8 cellular contexts compared by ENCODE assay signal in the genomic region with DNA sequence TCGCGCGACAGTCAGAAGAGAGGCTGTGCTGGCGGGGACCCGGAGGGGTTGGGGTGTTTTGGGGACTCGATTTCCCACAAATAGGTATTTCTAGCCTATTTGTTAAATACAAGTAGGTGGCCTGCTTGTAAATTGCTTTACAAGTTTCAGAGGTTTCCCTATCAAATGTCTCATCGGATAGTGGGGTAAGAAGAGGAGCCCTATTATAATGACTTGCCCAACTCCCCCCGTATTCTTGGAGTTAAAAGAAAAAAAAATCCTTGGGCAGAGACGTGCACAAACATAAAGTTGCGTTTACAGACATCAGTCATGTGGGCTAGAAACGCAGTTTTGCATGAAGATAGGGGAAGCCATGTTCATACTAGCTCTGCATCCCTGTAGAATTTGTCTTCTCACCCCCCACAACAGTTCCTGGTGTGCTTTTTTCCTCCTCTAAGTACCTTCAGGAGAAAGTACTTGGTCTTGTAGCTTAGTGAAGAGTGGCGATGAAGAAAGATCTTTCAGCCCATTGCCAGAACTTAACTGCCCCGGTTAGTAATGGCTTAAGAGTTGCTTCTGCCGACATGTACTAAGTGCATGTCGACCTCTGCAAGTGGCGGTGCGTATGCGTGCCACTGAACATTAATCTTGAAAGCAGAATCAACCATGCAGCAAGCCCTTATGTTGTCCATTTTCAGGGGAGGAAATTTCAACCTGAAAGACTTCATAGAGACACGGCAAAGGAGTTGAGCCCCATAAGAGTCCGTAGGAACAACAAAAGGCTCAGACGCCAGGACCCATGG. TPM values are rescaled to one million over a fixed set of nuclear protein-coding genes. Genes with fewer than 3 reads are reported as not detected.
A peak's percentile ranks its signal among the peaks of the same experiment; 100 is the strongest.
DNase-seq lines count a peak whose midpoint lies in the region; TF ChIP-seq lines count a peak whose summit lies in the region.

No MANE protein-coding gene starts in this region.

- peak; percentile 31 for TF ChIP-seq POLR2A in GM18951 (IDR thresholded peaks at IDR 0.05; ENCODE audit: extremely low read depth, insufficient read depth, insufficient read length)
- TF ChIP-seq POLR2A in stomach (IDR thresholded peaks at IDR 0.05) = no peak

- in situ Hi-C loops in GM18951 (cut with MboI; ENCODE audit: low sequenced_read_pairs, unreplicated experiment) = no loop called here

- H3K79me2 ChIP-seq in ACC112 (ENCODE audit: control insufficient read depth, insufficient read depth, low read length, unreplicated experiment) = peaks cover 44% of the 10 kb centered on the region

- H3K9me3 Mint-ChIP-seq in glutamatergic neuron (ENCODE audit: unreplicated experiment) = peaks cover 5% of the 10 kb centered on the region

- H3K27me3 Mint-ChIP-seq in glutamatergic neuron (ENCODE audit: unreplicated experiment) = peaks cover 8% of the 10 kb centered on the region

- H3K27ac ChIP-seq in ACC112 (ENCODE audit: low read depth, low read length) (peak overlapping the region; percentile 91), stomach (peak overlapping the region in 4 of 5 donors; percentile 95 to 99 (median 98))

- no peaks in the 10 kb centered on the region for H3K9me3 ChIP-seq in stomach

- peak overlapping the region; percentile 66 for H2AFZ ChIP-seq in ACC112 (ENCODE audit: low read length, unreplicated experiment)

- H3K27ac Mint-ChIP-seq in glutamatergic neuron (ENCODE audit: unreplicated experiment) = peak overlapping the region; percentile 98

- no peak for TF ChIP-seq CTCF in glutamatergic neuron (IDR thresholded peaks at IDR 0.05; ENCODE audit: partially characterized antibody, unreplicated experiment)
- TF ChIP-seq CTCF in stomach (IDR thresholded peaks at IDR 0.05) = no peak

- H3K4me1 ChIP-seq in ACC112 (ENCODE audit: control insufficient read depth, insufficient read depth, low read length, unreplicated experiment) (peaks cover 31% of the 10 kb centered on the region), stomach (peaks cover 28 to 41% (median 34%) of the 10 kb centered on the region in 4 donors)

- peak; percentile 8 for DNase-seq in SW480 (ENCODE audit: low spot score)
- DNase-seq in glutamatergic neuron = no peak
- DNase-seq in stomach = no peak
- DNase-seq in putamen (ENCODE audit: low spot score) = no peak
- no peak for DNase-seq in 8988T
- DNase-seq in GDM1 (lab: John Stamatoyannopoulos, UW) = no peak

- H3K4me1 Mint-ChIP-seq in glutamatergic neuron (ENCODE audit: low read depth, unreplicated experiment) = peaks cover 18% of the 10 kb centered on the region

- H3K4me3 Mint-ChIP-seq in glutamatergic neuron (ENCODE audit: unreplicated experiment) = peak overlapping the region; percentile 95

- no peaks in the 10 kb centered on the region for H3K36me3 Mint-ChIP-seq in glutamatergic neuron (ENCODE audit: unreplicated experiment)

- H3K36me3 ChIP-seq in ACC112 (ENCODE audit: insufficient read depth, low read length) (peaks cover 5% of the 10 kb centered on the region; the same call in 1 of the 2 replicates), stomach (no peaks in the 10 kb centered on the region)

- no peak for TF ChIP-seq EP300 in stomach (IDR thresholded peaks at IDR 0.05)

- H3K27me3 ChIP-seq in ACC112 (ENCODE audit: insufficient read depth, low read length) (no peaks in the 10 kb centered on the region), stomach (no peaks in the 10 kb centered on the region)

- WGBS in stomach, 5 donors = 40 to 49% (median 46%) methylated on average over 20 to 21 of the region's 21 CpGs

- H3K4me3 ChIP-seq in ACC112 (ENCODE audit: low read depth, low read length) = peak overlapping the region; percentile 92
- peak overlapping the region; percentile 67 to 88 (median 82) for H3K4me3 ChIP-seq in stomach

- intact Hi-C loops in stomach (cut with DNase I; ENCODE audit: low total_unique reads) = no loop called here

RNA-seq across cellular contexts. Expression of a gene that starts 0.8 kb away (rescaled TPM):
- total RNA-seq in glutamatergic neuron (ENCODE audit: unreplicated experiment) (216 TPM), stomach (100 to 1,000 TPM in 1 of 5 donors, 10 to 100 TPM in 4; 22.6 to 140 (median 49.6) TPM)
- polyA plus RNA-seq in stomach = 10 to 100 TPM; 24.3 to 68.3 (median 29.0) TPM

RNA-seq across cellular contexts. Expression of a gene that starts 53.6 kb away (rescaled TPM):
- total RNA-seq in glutamatergic neuron (ENCODE audit: unreplicated experiment) (15.7 TPM), stomach (100 to 1,000 TPM in 1 of 5 donors, 10 to 100 TPM in 3, 1 to 10 TPM in 1; 8.4 to 113 (median 27.8) TPM)
- 10 to 100 TPM; 18.9 to 37.8 (median 26.9) TPM for polyA plus RNA-seq in stomach

RNA-seq across cellular contexts. Expression of a gene that starts 55.1 kb away (rescaled TPM):
- total RNA-seq in glutamatergic neuron (ENCODE audit: unreplicated experiment) (311 TPM), stomach (100 to 1,000 TPM in 1 of 5 donors, 10 to 100 TPM in 3, not detected in 1; 12.3 to 177 (median 29.1) TPM)
- 100 to 1,000 TPM in 1 of 3 donors, 10 to 100 TPM in 2; 47.7 to 128 (median 60.8) TPM for polyA plus RNA-seq in stomach
